In genomic region chr7:155797262-155798250, GRCh38 we compare ENCODE assay signal across 1 cellular context.
TF ChIP-seq lines count a peak whose summit lies in the region.

No MANE protein-coding gene starts in this region.

TF ChIP-seq in K562, 482 proteins besides CTCF, POLR2A, EP300 and RAD21 (continued from another document):
- TF ChIP-seq PATZ1 (CRISPR knock-in tag; IDR thresholded peaks at IDR 0.05; ENCODE audit: borderline replicate concordance), result no peak
TF ChIP-seq in K562: peak in this region for 0.
